ENCODE assay signal across 21 cellular contexts in the genomic region with DNA sequence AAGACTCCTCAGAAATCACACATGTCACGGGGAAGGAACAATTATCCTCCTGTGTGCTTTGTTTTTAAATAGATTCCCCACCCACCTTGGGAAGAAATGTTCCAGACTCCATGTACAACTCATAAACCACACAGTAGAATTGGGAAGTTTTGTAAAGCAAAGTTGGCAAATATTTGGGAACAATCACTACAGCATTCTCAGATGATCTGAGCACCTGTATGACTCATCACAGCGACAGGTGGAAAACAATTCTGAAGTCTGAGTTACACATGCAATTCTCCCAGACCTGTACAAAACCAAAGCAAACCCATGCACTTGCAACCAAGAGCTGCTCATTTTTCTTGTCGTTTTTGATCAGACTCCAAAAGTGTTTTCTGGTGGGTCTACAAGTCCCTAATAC. TPM values are rescaled to one million over a fixed set of nuclear protein-coding genes. Genes with fewer than 3 reads are reported as not detected.
DNase-seq lines count a peak whose midpoint lies in the region; ATAC-seq and TF ChIP-seq lines count a peak whose summit lies in the region.
"Had no signal": no experiment of that assay in that cellular context is flagged by ENCODE, and none has a peak within 500 bp of the region (broad histone marks: within the 10 kb centered on the region; RNA-seq: fewer than 3 reads in every experiment).

No MANE protein-coding gene starts in this region.

- no peak overlapping the region for H4K5ac ChIP-seq in H9 (ENCODE audit: insufficient read length, low read depth, low read length)

- no peaks in the 10 kb centered on the region for H3K9me3 Mint-ChIP-seq in H9
- H3K9me3 Mint-ChIP-seq: activated naive CD8-positive, alpha-beta T cell treated with anti-CD3 and anti-CD28 coated beads, Interleukin-2, amount 10 ng/mL, durations not matched to agents 7 days and 5 days; activated T-helper 2 cell treated with anti-CD3 and anti-CD28 coated beads, Interferon-gamma antibody, Interleukin-2, Interleukin-4, amounts not matched to agents 10 μg/mL and 5 μg/mL and 100 μg/mL, durations not matched to agents 14 hours and 24 hours and 36 hours; CD4-positive, alpha-beta memory T cell had no signal

- no peak overlapping the region for H3K27ac Mint-ChIP-seq in H9
- H3K27ac Mint-ChIP-seq: activated naive CD8-positive, alpha-beta T cell treated with anti-CD3 and anti-CD28 coated beads, Interleukin-2, amount 10 ng/mL, durations not matched to agents 7 days and 5 days; activated T-helper 2 cell treated with anti-CD3 and anti-CD28 coated beads, Interferon-gamma antibody, Interleukin-2, Interleukin-4, amounts not matched to agents 10 μg/mL and 5 μg/mL and 100 μg/mL, durations not matched to agents 14 hours and 24 hours and 36 hours; CD4-positive, alpha-beta memory T cell had no signal

- intact Hi-C loops in heart right ventricle (cut with DNase I), result no loop called here
- intact Hi-C loops in Right ventricle myocardium inferior (cut with DNase I), result no loop called here
- intact Hi-C loops in mammary epithelial cell (cut with micrococcal nuclease), result no loop called here
- intact Hi-C loops in gastrocnemius medialis (cut with DNase I; ENCODE audit: low total_unique reads), result loop anchor here (2.0 kb wide), 1 partner anchor 50 kb away; no protein-coding TSS in a partner anchor

- no peaks in the 10 kb centered on the region for H3K79me1 ChIP-seq in H9 (ENCODE audit: insufficient read depth, low read depth, low read length, poor library complexity, severe bottlenecking)

- H3K4me3 ChIP-seq in heart right ventricle (peak overlapping the region; percentile 7 to 52 (median 48)), LNCaP clone FGC (ENCODE audit: low read depth, low read length) (no peak overlapping the region), mammary epithelial cell (replicated peaks in 1 of 3; ENCODE audit: insufficient read depth in 1 of 3, low read depth in 2 of 3, low read length in 3 of 3) (no peak overlapping the region), gastrocnemius medialis (peak overlapping the region in 3 of 4 donors; percentile 23 to 44 (median 30))
- H3K4me3 ChIP-seq: SJSA1, spleen, upper lobe of left lung had no signal

- H4K8ac ChIP-seq in H9 (replicated peaks; ENCODE audit: insufficient read length, low read depth, low read length), result no peak overlapping the region

- no peaks in the 10 kb centered on the region for H3K36me3 Mint-ChIP-seq in H9 (ENCODE audit: insufficient read depth in 1 of 3, low read depth in 3 of 3)
- H3K36me3 Mint-ChIP-seq: activated naive CD8-positive, alpha-beta T cell treated with anti-CD3 and anti-CD28 coated beads, Interleukin-2, amount 10 ng/mL, durations not matched to agents 7 days and 5 days; CD4-positive, alpha-beta memory T cell had no signal

- dilution Hi-C loops in mammary epithelial cell (cut with HindIII; ENCODE audit: low sequenced_read_pairs), result no loop called here

- H3K4ac ChIP-seq in H9 (ENCODE audit: low read depth, low read length), result no peak overlapping the region

- no peak for DNase-seq in heart right ventricle
- no peak for DNase-seq in Right ventricle myocardium inferior (ENCODE audit: missing footprints)
- DNase-seq in LNCaP clone FGC (ENCODE audit: low read depth), result peak; percentile 75
- DNase-seq in mammary epithelial cell, result peak; percentile 40
- DNase-seq in gastrocnemius medialis, result no peak
- no peak for DNase-seq in HEK293T (ENCODE audit: extremely low spot score)
- no peak for DNase-seq in H9
- DNase-seq: activated CD8-positive, alpha-beta memory T cell treated with anti-CD3 and anti-CD28 coated beads, Interleukin-2, amount 50 U/mL, for 4 hours; activated naive CD8-positive, alpha-beta T cell treated with anti-CD3 and anti-CD28 coated beads, Interleukin-2, amount 10 ng/mL, durations not matched to agents 7 days and 5 days; CD4-positive, alpha-beta memory T cell; HCEC 1CT; NCI-H1930; stimulated activated CD4-positive, alpha-beta T cell treated with anti-CD3 and anti-CD28 coated beads, Interleukin-4, amount 100 ng/mL, for 24 hours; T-helper 2 cell; upper lobe of left lung had no signal

- WGBS in heart right ventricle, 2 donors, result 38 to 48% methylated on average over 3 of the region's 3 CpGs
- WGBS in mammary epithelial cell (ENCODE audit: low coverage, missing lambda C conversion rate), result 4% methylated on average over 3 of the region's 3 CpGs
- no CpG with 5 or more reads among the region's 3 CpGs for WGBS in H9 (ENCODE audit: extremely low coverage, insufficient read length, low lambda C conversion rate)

- POLR2A ChIA-PET in HEK293T (lab: Yijun Ruan, JAX), result no interaction called here

- H3K36me3 ChIP-seq in heart right ventricle, result no peaks in the 10 kb centered on the region
- no peaks in the 10 kb centered on the region for H3K36me3 ChIP-seq in mammary epithelial cell (ENCODE audit: insufficient read depth, low read length)
- H3K36me3 ChIP-seq in gastrocnemius medialis, result no peaks in the 10 kb centered on the region
- H3K36me3 ChIP-seq: neutrophil, SJSA1, spleen, upper lobe of left lung had no signal

- no peak overlapping the region for H2BK15ac ChIP-seq in H9 (ENCODE audit: low read depth, low read length)

- no peak overlapping the region for H3T11ph ChIP-seq in H9 (ENCODE audit: low read length)

- H3K27me3 ChIP-seq in heart right ventricle, result peaks cover 0 to 16% (median 0%) of the 10 kb centered on the region in 7 donors
- no peaks in the 10 kb centered on the region for H3K27me3 ChIP-seq in mammary epithelial cell (ENCODE audit: insufficient read depth, low read length)
- H3K27me3 ChIP-seq in gastrocnemius medialis, result no peaks in the 10 kb centered on the region
- H3K27me3 ChIP-seq in H9 (ENCODE audit: insufficient read depth, low read length), result no peaks in the 10 kb centered on the region
- H3K27me3 ChIP-seq: neutrophil, SJSA1, upper lobe of left lung had no signal

- H3K18ac ChIP-seq in H9 (ENCODE audit: insufficient read length, low read depth, low read length), result no peak overlapping the region

- no peak overlapping the region for H2BK20ac ChIP-seq in H9 (ENCODE audit: low read depth, low read length, poor library complexity, severe bottlenecking)

- CTCF ChIA-PET in mammary epithelial cell (lab: Charles Lee; ENCODE audit: low non-redundant PET), result no interaction called here
- CTCF ChIA-PET in HEK293T (lab: Yijun Ruan, JAX), result no interaction called here

- TF ChIP-seq CTCF in heart right ventricle (IDR thresholded peaks at IDR 0.05) (no peak), LNCaP clone FGC (IDR thresholded peaks at IDR 0.05; ENCODE audit: control insufficient read depth, extremely low read depth, insufficient read depth) (no peak), mammary epithelial cell (conservative IDR thresholded peaks at IDR 0.05 in 1 of 2, IDR thresholded peaks at IDR 0.05 in 1 of 2; ENCODE audit: extremely low read depth in 1 of 2, insufficient read depth in 1 of 2, low read depth in 1 of 2, low read length in 2 of 2) (no peak), gastrocnemius medialis (IDR thresholded peaks at IDR 0.05 in 4 of 5, conservative IDR thresholded peaks at IDR 0.05 in 1 of 5) (no peak), H9 (conservative IDR thresholded peaks at IDR 0.05) (no peak)

- no peak overlapping the region for H3K4me2 ChIP-seq in mammary epithelial cell (ENCODE audit: insufficient read depth, low read depth, low read length)
- no peak overlapping the region for H3K4me2 ChIP-seq in H9 (ENCODE audit: insufficient read depth, insufficient read length, low read length)

- H2AFZ ChIP-seq in mammary epithelial cell (ENCODE audit: low read depth, low read length) (no peak overlapping the region), H9 (ENCODE audit: low read length) (no peak overlapping the region)

- H4K20me1 ChIP-seq in mammary epithelial cell (ENCODE audit: insufficient read depth, low read length), result no peaks in the 10 kb centered on the region
- H4K20me1 ChIP-seq in H9 (ENCODE audit: control insufficient read depth, insufficient read depth, insufficient read length), result no peaks in the 10 kb centered on the region

- in situ Hi-C loops in mammary epithelial cell (cut with MboI; ENCODE audit: low sequenced_read_pairs in 2 of 2), result no loop called here
- in situ Hi-C loops in gastrocnemius medialis (cut with MboI; ENCODE audit: low sequenced_read_pairs in 4 of 4), result no loop called here

- no peak overlapping the region for H2BK5ac ChIP-seq in H9 (ENCODE audit: insufficient read length, low read length)

- no peak overlapping the region for H3K23ac ChIP-seq in H9 (ENCODE audit: insufficient read length, low read depth, low read length)

- H3K9ac ChIP-seq in mammary epithelial cell (ENCODE audit: insufficient read depth, low read length) (no peak overlapping the region), H9 (ENCODE audit: extremely low read depth, insufficient read length, low read length) (no peak overlapping the region)

- no peak overlapping the region; a peak in 1 of 5 replicates for H3K4me3 Mint-ChIP-seq in H9
- H3K4me3 Mint-ChIP-seq: activated naive CD8-positive, alpha-beta T cell treated with anti-CD3 and anti-CD28 coated beads, Interleukin-2, amount 10 ng/mL, durations not matched to agents 7 days and 5 days; CD4-positive, alpha-beta memory T cell had no signal

- H2AK5ac ChIP-seq in H9 (ENCODE audit: insufficient read length, low read length), result no peak overlapping the region

- H3K4me1 ChIP-seq in heart right ventricle (peaks cover 0 to 22% (median 4%) of the 10 kb centered on the region in 9 donors), mammary epithelial cell (ENCODE audit: insufficient read depth, low read length) (peaks cover 13% of the 10 kb centered on the region), gastrocnemius medialis (peaks cover 22 to 31% of the 10 kb centered on the region in 2 donors), H9 (ENCODE audit: insufficient read depth, low read length) (no peaks in the 10 kb centered on the region; the same call in 1 of the 2 replicates)
- H3K4me1 ChIP-seq: upper lobe of left lung had no signal

- H3K14ac ChIP-seq in H9 (ENCODE audit: insufficient read depth, low read length), result no peak overlapping the region

- H4K91ac ChIP-seq in H9 (ENCODE audit: insufficient read length, low read depth, low read length), result no peak overlapping the region

- no peaks in the 10 kb centered on the region; the same call in 1 of the 2 replicates for H3K27me3 Mint-ChIP-seq in H9 (ENCODE audit: low read depth)

- H2BK12ac ChIP-seq in H9 (ENCODE audit: insufficient read length, low read depth, low read length), result no peak overlapping the region

- H2BK120ac ChIP-seq in H9 (ENCODE audit: low read depth, low read length, poor library complexity, severe bottlenecking), result no peak overlapping the region

- H3K23me2 ChIP-seq in H9 (ENCODE audit: insufficient read length, low read depth, low read length, poor library complexity, severe bottlenecking), result no peaks in the 10 kb centered on the region

- TF ChIP-seq POLR2A in gastrocnemius medialis (IDR thresholded peaks at IDR 0.05), result no peak

- BruUV-seq in mammary epithelial cell (replicated peaks; lab: Mats Ljungman, UMichigan), result no TSS peak

- no peaks in the 10 kb centered on the region for H3K79me2 ChIP-seq in mammary epithelial cell (ENCODE audit: insufficient read depth, low read length)
- no peaks in the 10 kb centered on the region for H3K79me2 ChIP-seq in H9 (ENCODE audit: insufficient read depth, low read length)

- H3K9me3 ChIP-seq in heart right ventricle (no peaks in the 10 kb centered on the region), mammary epithelial cell (replicated peaks; ENCODE audit: insufficient read depth, low read length) (no peaks in the 10 kb centered on the region), gastrocnemius medialis (no peaks in the 10 kb centered on the region), H9 (ENCODE audit: control insufficient read depth, low read depth, low read length) (no peaks in the 10 kb centered on the region)
- H3K9me3 ChIP-seq: neutrophil, SJSA1, spleen, upper lobe of left lung had no signal

- H3K4me1 Mint-ChIP-seq in H9, result peaks cover 15 to 25% of the 10 kb centered on the region in 2 experiments
- H3K4me1 Mint-ChIP-seq: CD4-positive, alpha-beta memory T cell had no signal

- no peak overlapping the region for H3K56ac ChIP-seq in H9 (ENCODE audit: insufficient read length, low read depth, low read length)

- ATAC-seq in heart right ventricle, result no peak
- ATAC-seq in Right ventricle myocardium inferior, result no peak
- peak in 1 of 2 donors; percentile 36 for ATAC-seq in gastrocnemius medialis
- ATAC-seq in HG02763 (IDR thresholded peaks at IDR 0.05; ENCODE audit: unreplicated experiment), result no peak

- H3K27ac ChIP-seq in heart right ventricle, result peak overlapping the region; percentile 38 to 86 (median 81)
- no peak overlapping the region for H3K27ac ChIP-seq in mammary epithelial cell (ENCODE audit: insufficient read depth, low read depth, low read length)
- H3K27ac ChIP-seq in gastrocnemius medialis, result peak overlapping the region; percentile 78 to 93 (median 90)
- H3K27ac ChIP-seq in H9 (ENCODE audit: insufficient read length, low read depth, low read length), result no peak overlapping the region
- H3K27ac ChIP-seq: HL-60, neutrophil, SJSA1, spleen, upper lobe of left lung had no signal

RNA-seq across cellular contexts. Expression of gene MYLK3, which starts 14.4 kb away (rescaled TPM):
- total RNA-seq in heart right ventricle, result 100 to 1,000 TPM; 220 to 458 (median 262) TPM
- 10 to 100 TPM; 63.5 to 69.5 TPM for polyA plus RNA-seq in heart right ventricle
- 261 TPM for total RNA-seq in Right ventricle myocardium inferior
- under 1 TPM; 0.17 to 0.40 TPM for total RNA-seq in mammary epithelial cell
- polyA plus RNA-seq in mammary epithelial cell, result 0.01 TPM
- not detected for polyA minus RNA-seq in mammary epithelial cell
- total RNA-seq in gastrocnemius medialis, result 1 to 10 TPM; 2.4 to 9.2 (median 5.2) TPM
- total RNA-seq in H9 (2021), result 0.39 and 0.90 TPM in 2 replicates
- polyA plus RNA-seq: CD4-positive, alpha-beta memory T cell had no signal

Comparison
In these comparisons a context has a peak if more than half of its experiments do, and no peak if none do; other contexts are left out.
1. DNase-seq: peak in LNCaP clone FGC (single experiment) and mammary epithelial cell (single experiment); none in heart right ventricle (0 of 2), Right ventricle myocardium inferior (single experiment), gastrocnemius medialis (0 of 2), HEK293T (single experiment) and H9 (single experiment).
2. H3K27ac ChIP-seq: peak in heart right ventricle (10 of 10) and gastrocnemius medialis (4 of 4); none in mammary epithelial cell (single experiment) and H9 (single experiment).
3. H3K4me3 ChIP-seq: peak in heart right ventricle (10 of 10) and gastrocnemius medialis (3 of 4); none in LNCaP clone FGC (single experiment) and mammary epithelial cell (0 of 3).
4. RNA of gene MYLK3, which starts 14.4 kb away (total RNA-seq): 220 to 458 TPM in heart right ventricle and 261 TPM in Right ventricle myocardium inferior (single experiment); 2.4 to 9.2 TPM in gastrocnemius medialis, 0.39 to 0.90 TPM in H9 and 0.17 to 0.40 TPM in mammary epithelial cell; every median in the first group is over 10 times any median in the second.